Comparison of ENCODE assay signal across 8 cellular contexts in the genomic region with DNA sequence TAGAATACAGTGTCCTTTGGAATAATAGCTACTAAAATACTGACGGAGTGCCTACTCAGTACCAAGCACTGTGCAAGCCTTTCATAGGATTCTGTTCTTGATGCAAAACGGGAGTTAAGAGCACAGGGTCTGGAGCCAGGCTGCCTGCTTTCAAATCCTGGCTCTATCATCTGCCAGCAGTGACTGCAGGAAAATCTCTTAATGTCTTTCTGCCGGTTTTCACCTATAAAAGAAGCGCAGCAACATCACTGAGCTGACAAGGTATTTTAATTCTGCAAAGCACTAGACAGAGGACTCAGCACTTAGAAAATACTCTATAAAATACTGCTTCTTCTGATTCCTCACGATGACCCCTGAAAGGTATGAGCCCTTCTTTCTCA. TPM values are rescaled to one million over a fixed set of nuclear protein-coding genes. Genes with fewer than 3 reads are reported as not detected.
DNase-seq lines count a peak whose midpoint lies in the region; ATAC-seq and TF ChIP-seq lines count a peak whose summit lies in the region.

No MANE protein-coding gene starts in this region.

- H3K27ac ChIP-seq in CD8-positive, alpha-beta memory T cell (ENCODE audit: low read depth, low read length) = peak overlapping the region; percentile 71
- H3K27ac ChIP-seq in IMR-90 (ENCODE audit: insufficient read depth, low read length) = no peak overlapping the region

- H3K56ac ChIP-seq in IMR-90 (ENCODE audit: extremely low read depth, insufficient read depth, low read length) = peak overlapping the region; percentile 24

- no peak for TF ChIP-seq RAD21 in IMR-90 (IDR thresholded peaks at IDR 0.05; ENCODE audit: low read length)

- H3K9me1 ChIP-seq in IMR-90 (ENCODE audit: insufficient read depth, low read length) = no peaks in the 10 kb centered on the region

- peaks cover 0 to 37% (median 13%) of the 10 kb centered on the region in 3 donors for H3K36me3 Mint-ChIP-seq in CD8-positive, alpha-beta memory T cell
- H3K36me3 Mint-ChIP-seq in central memory CD8-positive, alpha-beta T cell (ENCODE audit: insufficient read depth) = peaks cover 22% of the 10 kb centered on the region
- peaks cover 13 to 27% (median 26%) of the 10 kb centered on the region in 3 donors for H3K36me3 Mint-ChIP-seq in naive thymus-derived CD8-positive, alpha-beta T cell

- TF ChIP-seq POLR2A in IMR-90 (IDR thresholded peaks at IDR 0.05; ENCODE audit: low read depth, low read length) = no peak

- H2BK20ac ChIP-seq in IMR-90 (ENCODE audit: low read depth, low read length) = no peak overlapping the region

- no TSS peak for BruUV-seq in IMR-90 (replicated peaks; lab: Mats Ljungman, UMichigan)

- no peak overlapping the region for H2BK15ac ChIP-seq in IMR-90 (ENCODE audit: low read depth, low read length)

- TF ChIP-seq CTCF in IMR-90 (conservative IDR thresholded peaks at IDR 0.05; ENCODE audit: low read depth, low read length) = no peak

- H2AK5ac ChIP-seq in IMR-90 (ENCODE audit: low read depth, low read length) = no peak overlapping the region

- POLR2A ChIA-PET in CD8-positive, alpha-beta memory T cell (lab: Charles Lee) = interaction anchor here (1.2 kb wide), 1 partner anchor 9 kb away, joined by 3 read pairs; no protein-coding TSS in a partner anchor
- POLR2A ChIA-PET in IMR-90 (lab: Charles Lee; ENCODE audit: unreplicated experiment) = no interaction called here
- POLR2A ChIA-PET in naive thymus-derived CD8-positive, alpha-beta T cell (lab: Charles Lee) = interaction anchor here (1.0 to 1.5 kb wide), 4 partner anchors 37 to 243 kb away, joined by 3 to 5 read pairs (median 4); no protein-coding TSS in a partner anchor

- peaks cover 18% of the 10 kb centered on the region for H3K36me3 ChIP-seq in CD8-positive, alpha-beta memory T cell (ENCODE audit: insufficient read depth, low read length)
- peaks cover 7% of the 10 kb centered on the region for H3K36me3 ChIP-seq in IMR-90 (ENCODE audit: control insufficient read depth, insufficient read depth, low read length)

- H3K23ac ChIP-seq in IMR-90 (ENCODE audit: low read depth, low read length) = no peak overlapping the region

- H3K27me3 Mint-ChIP-seq in CD8-positive, alpha-beta memory T cell = no peaks in the 10 kb centered on the region
- no peaks in the 10 kb centered on the region for H3K27me3 Mint-ChIP-seq in central memory CD8-positive, alpha-beta T cell
- no peaks in the 10 kb centered on the region for H3K27me3 Mint-ChIP-seq in naive thymus-derived CD8-positive, alpha-beta T cell

- H3K27me3 ChIP-seq in CD8-positive, alpha-beta memory T cell (ENCODE audit: insufficient read depth, low read length, poor library complexity, severe bottlenecking) = no peaks in the 10 kb centered on the region
- peaks cover 4% of the 10 kb centered on the region for H3K27me3 ChIP-seq in IMR-90 (ENCODE audit: control insufficient read depth, insufficient read depth, low read length)

- peak overlapping the region; percentile 70 for H3K9ac ChIP-seq in IMR-90 (ENCODE audit: low read depth, low read length)

- no peaks in the 10 kb centered on the region for H3K9me3 Mint-ChIP-seq in CD8-positive, alpha-beta memory T cell
- no peaks in the 10 kb centered on the region for H3K9me3 Mint-ChIP-seq in central memory CD8-positive, alpha-beta T cell
- no peaks in the 10 kb centered on the region for H3K9me3 Mint-ChIP-seq in naive thymus-derived CD8-positive, alpha-beta T cell

- H2AK9ac ChIP-seq in IMR-90 (replicated peaks; ENCODE audit: low read depth, low read length, poor library complexity) = peak overlapping the region; percentile 11

- DNase-seq in CD8-positive, alpha-beta memory T cell = no peak
- DNase-seq in IMR-90 = no peak
- no peak for DNase-seq in central memory CD8-positive, alpha-beta T cell (ENCODE audit: low spot score in 2 of 2)
- no peak for DNase-seq in naive thymus-derived CD8-positive, alpha-beta T cell
- no peak for DNase-seq in retina

- peaks cover 12 to 15% of the 10 kb centered on the region in 2 experiments for H3K79me1 ChIP-seq in IMR-90 (ENCODE audit: low read depth in 1 of 2, low read length in 2 of 2)

- ATAC-seq in IMR-90 (ENCODE audit: low read depth) = no peak
- ATAC-seq in central memory CD8-positive, alpha-beta T cell (replicated peaks; ENCODE audit: extremely low read depth, poor library complexity, severe bottlenecking) = peak; percentile 20
- ATAC-seq in naive thymus-derived CD8-positive, alpha-beta T cell = peak in 1 of 2 donors; percentile 4
- ATAC-seq in GM19023 (IDR thresholded peaks at IDR 0.05; ENCODE audit: unreplicated experiment) = no peak
- ATAC-seq in HG02623 (IDR thresholded peaks at IDR 0.05; ENCODE audit: unreplicated experiment) = no peak
- ATAC-seq in GM18511 (IDR thresholded peaks at IDR 0.05; ENCODE audit: unreplicated experiment) = no peak

- dilution Hi-C loops in IMR-90 (cut with HindIII; ENCODE audit: low sequenced_read_pairs, unreplicated experiment) = no loop called here

- H3K4me1 ChIP-seq in CD8-positive, alpha-beta memory T cell (ENCODE audit: insufficient read depth, low read length) = peaks cover 14% of the 10 kb centered on the region
- no peaks in the 10 kb centered on the region for H3K4me1 ChIP-seq in IMR-90 (ENCODE audit: control insufficient read depth, insufficient read depth, low read length)

- no peak overlapping the region for H3K4ac ChIP-seq in IMR-90 (ENCODE audit: low read depth, low read length)

- H3K4me2 ChIP-seq in IMR-90 (ENCODE audit: low read depth, low read length) = peak overlapping the region; percentile 84

- in situ Hi-C loops in IMR-90 (cut with MboI; ENCODE audit: low sequenced_read_pairs) = no loop called here

- CTCF ChIA-PET in CD8-positive, alpha-beta memory T cell (lab: Charles Lee) = no interaction called here
- CTCF ChIA-PET in IMR-90 (lab: Yijun Ruan, JAX) = no interaction called here

- no peaks in the 10 kb centered on the region for H3K9me3 ChIP-seq in CD8-positive, alpha-beta memory T cell (ENCODE audit: low read length)
- no peaks in the 10 kb centered on the region for H3K9me3 ChIP-seq in IMR-90 (ENCODE audit: control insufficient read depth, insufficient read depth, low read length)

- H4K20me1 ChIP-seq in IMR-90 (ENCODE audit: insufficient read depth, low read length) = no peaks in the 10 kb centered on the region

- no peak overlapping the region for H2BK5ac ChIP-seq in IMR-90 (ENCODE audit: low read depth, low read length, poor library complexity, severe bottlenecking)

- peak overlapping the region; percentile 33 to 98 (median 96) for H3K27ac Mint-ChIP-seq in CD8-positive, alpha-beta memory T cell
- H3K27ac Mint-ChIP-seq in central memory CD8-positive, alpha-beta T cell (ENCODE audit: low read depth) = peak overlapping the region; percentile 84
- H3K27ac Mint-ChIP-seq in naive thymus-derived CD8-positive, alpha-beta T cell = peak overlapping the region; percentile 70 to 99 (median 97)

- H3K4me3 Mint-ChIP-seq in CD8-positive, alpha-beta memory T cell = peak overlapping the region; percentile 90 to 100 (median 93)
- H3K4me3 Mint-ChIP-seq in central memory CD8-positive, alpha-beta T cell = peak overlapping the region; percentile 96
- peak overlapping the region; percentile 89 to 99 (median 93) for H3K4me3 Mint-ChIP-seq in naive thymus-derived CD8-positive, alpha-beta T cell

- H4K5ac ChIP-seq in IMR-90 (ENCODE audit: low read depth, low read length) = no peak overlapping the region

- no peak overlapping the region for H4K91ac ChIP-seq in IMR-90 (ENCODE audit: insufficient read depth, low read depth, low read length)

- no peak overlapping the region for H4K8ac ChIP-seq in IMR-90 (ENCODE audit: low read depth in 2 of 2, low read length in 2 of 2)

- no peak overlapping the region for H3K14ac ChIP-seq in IMR-90 (replicated peaks; ENCODE audit: low read depth, low read length)

- peak overlapping the region; percentile 98 for H2AFZ ChIP-seq in IMR-90 (replicated peaks; ENCODE audit: low read length, poor library complexity)

- intact Hi-C loops in IMR-90 (cut with micrococcal nuclease) = no loop called here

- H3K4me3 ChIP-seq in CD8-positive, alpha-beta memory T cell (ENCODE audit: low read length) = peak overlapping the region; percentile 68
- H3K4me3 ChIP-seq in IMR-90 (ENCODE audit: insufficient read depth, low read depth, low read length) = peak overlapping the region; percentile 79

- no peak overlapping the region for H2BK120ac ChIP-seq in IMR-90 (ENCODE audit: low read depth, low read length)

- H3K18ac ChIP-seq in IMR-90 (ENCODE audit: low read depth, low read length) = no peak overlapping the region

- H3K4me1 Mint-ChIP-seq in CD8-positive, alpha-beta memory T cell = peaks cover 14 to 34% (median 23%) of the 10 kb centered on the region in 3 donors
- H3K4me1 Mint-ChIP-seq in central memory CD8-positive, alpha-beta T cell = peaks cover 15% of the 10 kb centered on the region
- H3K4me1 Mint-ChIP-seq in naive thymus-derived CD8-positive, alpha-beta T cell = peaks cover 16 to 30% (median 22%) of the 10 kb centered on the region in 4 donors

- WGBS in IMR-90 (ENCODE audit: extremely low coverage in 2 of 2, insufficient read length in 1 of 2), 2 experiments = no CpG with 5 or more reads among the region's 5 CpGs

TF ChIP-seq in IMR-90, 13 proteins besides CTCF, POLR2A, EP300 and RAD21:
- TF ChIP-seq MXI1 (IDR thresholded peaks at IDR 0.05; ENCODE audit: borderline replicate concordance, low read depth, low read length) (no peak), NFE2L2 (IDR thresholded peaks at IDR 0.05; ENCODE audit: low read depth, low read length) (no peak), MAFK (IDR thresholded peaks at IDR 0.05; ENCODE audit: low read depth, low read length) (no peak)
TF ChIP-seq in IMR-90: peak in this region for 0.

RNA-seq across cellular contexts. Expression of a gene that starts 0.7 kb away (rescaled TPM):
- total RNA-seq in CD8-positive, alpha-beta memory T cell = 10 to 100 TPM; 45.1 TPM
- 6.8 TPM for polyA plus RNA-seq in CD8-positive, alpha-beta memory T cell
- 25.8 and 27.1 TPM in 2 replicates for total RNA-seq in IMR-90 (2012; rRNA removed)
- polyA plus RNA-seq in IMR-90 (2012; rRNA removed) = 7.2 and 8.2 TPM in 2 replicates
- 1.8 and 2.8 TPM in 2 replicates for polyA plus RNA-seq in IMR-90 (2012; cell fraction: cytosol; rRNA removed)
- polyA plus RNA-seq in IMR-90 (2012; cell fraction: nucleus; rRNA removed; ENCODE audit: low replicate concordance) = 1.6 and 5.9 TPM in 2 replicates
- total RNA-seq in naive thymus-derived CD8-positive, alpha-beta T cell = 10 to 100 TPM; 14.8 to 15.1 TPM
- polyA plus RNA-seq in naive thymus-derived CD8-positive, alpha-beta T cell = 10 to 100 TPM in 1 of 3 donors, 1 to 10 TPM in 2; 4.2 to 10.2 (median 7.2) TPM
